ENCODE assay signal across 8 cellular contexts in genomic region chr9:110257971-110258370, GRCh38. TPM values are rescaled to one million over a fixed set of nuclear protein-coding genes. Genes with fewer than 3 reads are reported as not detected.
DNase-seq lines count a peak whose midpoint lies in the region; ATAC-seq and TF ChIP-seq lines count a peak whose summit lies in the region.
"Had no signal": no experiment of that assay in that cellular context is flagged by ENCODE, and none has a peak within 500 bp of the region (broad histone marks: within the 10 kb centered on the region; RNA-seq: fewer than 3 reads in every experiment).

No MANE protein-coding gene starts in this region.

- no peak overlapping the region for H2AK5ac ChIP-seq in H9 (ENCODE audit: insufficient read length, low read length)

- DNase-seq in H9 (no peak), T-cell (no peak), foreskin fibroblast (peak in 1 of 2 donors; percentile 23), amygdala (lab: John Stamatoyannopoulos, UW) (no peak)
- DNase-seq: activated gamma-delta T cell had no signal

- H3K18ac ChIP-seq in H9 (ENCODE audit: insufficient read length, low read depth, low read length), result no peak overlapping the region

- no peak overlapping the region for H3K27ac Mint-ChIP-seq in H9
- peak overlapping the region; percentile 86 to 94 for H3K27ac Mint-ChIP-seq in T-cell
- peak overlapping the region; percentile 91 for H3K27ac Mint-ChIP-seq in stimulated activated memory B cell treated with anti-CD40 and anti-IgM and Interleukin-4, amounts not matched to agents 10 μg/mL and 1 μg/mL and 100 μg/mL, for 72 hours

- H3K27me3 Mint-ChIP-seq in H9 (ENCODE audit: low read depth), result 0 out of 2 replicates have a peak, but pooled peaks cover 2% of the 10 kb centered on the region
- no peaks in the 10 kb centered on the region for H3K27me3 Mint-ChIP-seq in T-cell
- no peaks in the 10 kb centered on the region for H3K27me3 Mint-ChIP-seq in stimulated activated memory B cell treated with anti-CD40 and anti-IgM and Interleukin-4, amounts not matched to agents 10 μg/mL and 1 μg/mL and 100 μg/mL, for 72 hours

- H2BK120ac ChIP-seq in H9 (ENCODE audit: low read depth, low read length, poor library complexity, severe bottlenecking), result no peak overlapping the region

- H3K56ac ChIP-seq in H9 (ENCODE audit: insufficient read length, low read depth, low read length), result no peak overlapping the region

- H3K9ac ChIP-seq in H9 (ENCODE audit: extremely low read depth, insufficient read length, low read length), result no peak overlapping the region

- CTCF ChIA-PET in T-cell (lab: Charles Lee), result no interaction called here

- POLR2A ChIA-PET in T-cell (lab: Charles Lee), result no interaction called here

- WGBS in H9 (ENCODE audit: extremely low coverage, insufficient read length, low lambda C conversion rate), result no CpG with 5 or more reads among the region's 1 CpG

- no peak overlapping the region for H4K8ac ChIP-seq in H9 (replicated peaks; ENCODE audit: insufficient read length, low read depth, low read length)

- no peak overlapping the region for H2BK12ac ChIP-seq in H9 (ENCODE audit: insufficient read length, low read depth, low read length)

- H3K27ac ChIP-seq in H9 (ENCODE audit: insufficient read length, low read depth, low read length), result no peak overlapping the region

- H4K20me1 ChIP-seq in H9 (ENCODE audit: control insufficient read depth, insufficient read depth, insufficient read length), result no peaks in the 10 kb centered on the region

- H2BK20ac ChIP-seq in H9 (ENCODE audit: low read depth, low read length, poor library complexity, severe bottlenecking), result no peak overlapping the region

- H3K4me1 ChIP-seq in H9 (ENCODE audit: insufficient read depth, low read length), result peaks cover 9% of the 10 kb centered on the region

- H3K27me3 ChIP-seq in H9 (ENCODE audit: insufficient read depth, low read length), result no peaks in the 10 kb centered on the region

- H3K4ac ChIP-seq in H9 (ENCODE audit: low read depth, low read length), result no peak overlapping the region

- H3K4me3 ChIP-seq in foreskin fibroblast (ENCODE audit: low read depth in 1 of 2, low read length in 2 of 2), result peak overlapping the region; percentile 54 to 85

- H4K5ac ChIP-seq in H9 (ENCODE audit: insufficient read length, low read depth, low read length), result no peak overlapping the region

- TF ChIP-seq CTCF in H9 (conservative IDR thresholded peaks at IDR 0.05), result no peak
- no peak for TF ChIP-seq CTCF in foreskin fibroblast (IDR thresholded peaks at IDR 0.05; ENCODE audit: low read depth, low read length)

- H3K23me2 ChIP-seq in H9 (ENCODE audit: insufficient read length, low read depth, low read length, poor library complexity, severe bottlenecking), result peaks cover 4% of the 10 kb centered on the region

- no peak overlapping the region for H2BK15ac ChIP-seq in H9 (ENCODE audit: low read depth, low read length)

- H3K9me3 ChIP-seq in H9 (ENCODE audit: control insufficient read depth, low read depth, low read length), result no peaks in the 10 kb centered on the region

- ATAC-seq in T-cell (replicated peaks in 1 of 4), result no peak
- no peak for ATAC-seq in stimulated activated memory B cell treated with anti-CD40 and anti-IgM and Interleukin-4, amounts not matched to agents 10 μg/mL and 1 μg/mL and 100 μg/mL, for 72 hours
- no peak for ATAC-seq in HG03135 (IDR thresholded peaks at IDR 0.05; ENCODE audit: unreplicated experiment)
- no peak for ATAC-seq in GM18867 (IDR thresholded peaks at IDR 0.05; ENCODE audit: unreplicated experiment)

- H3K4me1 Mint-ChIP-seq in H9 (peaks cover 31 to 38% of the 10 kb centered on the region in 2 experiments), T-cell (peaks cover 30 to 32% (median 31%) of the 10 kb centered on the region in 3 donors)
- peaks cover 58% of the 10 kb centered on the region for H3K4me1 Mint-ChIP-seq in stimulated activated memory B cell treated with anti-CD40 and anti-IgM and Interleukin-4, amounts not matched to agents 10 μg/mL and 1 μg/mL and 100 μg/mL, for 72 hours

- H3K4me3 Mint-ChIP-seq in H9 (peak overlapping the region in 1 of 2 experiments; percentile 92; a peak in 2 of 5 replicates), T-cell (peak overlapping the region; percentile 92 to 97 (median 96))
- peak overlapping the region; percentile 91 for H3K4me3 Mint-ChIP-seq in stimulated activated memory B cell treated with anti-CD40 and anti-IgM and Interleukin-4, amounts not matched to agents 10 μg/mL and 1 μg/mL and 100 μg/mL, for 72 hours

- no peak overlapping the region for H3K14ac ChIP-seq in H9 (ENCODE audit: insufficient read depth, low read length)

- H3K79me1 ChIP-seq in H9 (ENCODE audit: insufficient read depth, low read depth, low read length, poor library complexity, severe bottlenecking), result no peaks in the 10 kb centered on the region

- no peak overlapping the region for H2AFZ ChIP-seq in H9 (ENCODE audit: low read length)

- H3K36me3 Mint-ChIP-seq in H9 (ENCODE audit: insufficient read depth in 1 of 3, low read depth in 3 of 3) (peaks cover 0 to 4% (median 2%) of the 10 kb centered on the region in 3 experiments; a peak in 3 of 7 replicates), T-cell (no peaks in the 10 kb centered on the region)
- H3K36me3 Mint-ChIP-seq in stimulated activated memory B cell treated with anti-CD40 and anti-IgM and Interleukin-4, amounts not matched to agents 10 μg/mL and 1 μg/mL and 100 μg/mL, for 72 hours, result peaks cover 23% of the 10 kb centered on the region

- H3K23ac ChIP-seq in H9 (ENCODE audit: insufficient read length, low read depth, low read length), result no peak overlapping the region

- H3K9me3 Mint-ChIP-seq in H9 (peaks cover 0 to 2% of the 10 kb centered on the region in 2 experiments; a peak in 1 of 5 replicates), T-cell (no peaks in the 10 kb centered on the region)
- H3K9me3 Mint-ChIP-seq in stimulated activated memory B cell treated with anti-CD40 and anti-IgM and Interleukin-4, amounts not matched to agents 10 μg/mL and 1 μg/mL and 100 μg/mL, for 72 hours, result no peaks in the 10 kb centered on the region

- H3T11ph ChIP-seq in H9 (ENCODE audit: low read length), result no peak overlapping the region

- H3K79me2 ChIP-seq in H9 (ENCODE audit: insufficient read depth, low read length), result peaks cover 23% of the 10 kb centered on the region; the same call in 1 of the 2 replicates

- H3K4me2 ChIP-seq in H9 (ENCODE audit: insufficient read depth, insufficient read length, low read length), result peak overlapping the region; percentile 90

- H4K91ac ChIP-seq in H9 (ENCODE audit: insufficient read length, low read depth, low read length), result no peak overlapping the region

- H2BK5ac ChIP-seq in H9 (ENCODE audit: insufficient read length, low read length), result no peak overlapping the region

RNA-seq across cellular contexts. Expression of gene TXN, which starts 1.7 kb away (rescaled TPM):
- total RNA-seq in H9 (2021) (280 and 282 TPM in 2 replicates), T-cell (10 to 100 TPM; 38.3 to 63.4 (median 47.9) TPM)

RNA-seq across cellular contexts. Expression of gene C9orf152, which starts 50.0 kb away (rescaled TPM):
- not detected in 2 replicates for total RNA-seq in H9 (2021)
- total RNA-seq in T-cell, result under 1 TPM in 3 of 5 donors, not detected in 2; 0.09 to 0.10 (median 0.09) TPM

Comparison
In these comparisons a context has a peak if more than half of its experiments do, and no peak if none do; other contexts are left out.
1. H3K27ac Mint-ChIP-seq: peak in T-cell (2 of 2) and stimulated activated memory B cell treated with anti-CD40 and anti-IgM and Interleukin-4, amounts not matched to agents 10 μg/mL and 1 μg/mL and 100 μg/mL, for 72 hours (single experiment); none in H9 (0 of 3).